ENCODE assay signal across 1 cellular context in genomic region chrX:130504019-130504418, GRCh38.
TF ChIP-seq lines count a peak whose summit lies in the region.

No MANE protein-coding gene starts in this region.

TF ChIP-seq in HEK293, 187 proteins besides CTCF, POLR2A, EP300 and RAD21 (continued from another document):
- TF ChIP-seq ZNF18 (tag by site-specific recombination; IDR thresholded peaks at IDR 0.05): no peak
- no peak for TF ChIP-seq ZNF184 (tag by site-specific recombination; IDR thresholded peaks at IDR 0.05)
- TF ChIP-seq ZNF518A (tag by site-specific recombination; conservative IDR thresholded peaks at IDR 0.05; ENCODE audit: low read depth): no peak
- no peak for TF ChIP-seq ZNF747 (tag by site-specific recombination; IDR thresholded peaks at IDR 0.05)
TF ChIP-seq in HEK293: peak in this region for 2.
